ENCODE assay signal across 8 cellular contexts in genomic region chr1:116006486-116006964, GRCh38. TPM values are rescaled to one million over a fixed set of nuclear protein-coding genes. Genes with fewer than 3 reads are reported as not detected.
DNase-seq lines count a peak whose midpoint lies in the region; ATAC-seq and TF ChIP-seq lines count a peak whose summit lies in the region.

No MANE protein-coding gene starts in this region.

- no peak overlapping the region for H3K4me3 Mint-ChIP-seq in type B pancreatic cell

- DNase-seq in caudate nucleus (lab: John Stamatoyannopoulos, UW): no peak
- no peak for DNase-seq in NCI-H526 (lab: John Stamatoyannopoulos, UW)
- no peak for DNase-seq in type B pancreatic cell (ENCODE audit: extremely low spot score, unreplicated experiment)
- no peak for DNase-seq in COR-L47 (lab: John Stamatoyannopoulos, UW)
- DNase-seq in activated CD8-positive, alpha-beta memory T cell treated with anti-CD3 and anti-CD28 coated beads for 24 hours: no peak

- peak overlapping the region; percentile 34 for H3K4me3 ChIP-seq in GM12875 (ENCODE audit: low read depth, low read length)

- no peaks in the 10 kb centered on the region for H3K9me3 Mint-ChIP-seq in type B pancreatic cell

- TF ChIP-seq CTCF in GM12875 (IDR thresholded peaks at IDR 0.05; ENCODE audit: borderline replicate concordance, insufficient read depth, low read depth, low read length) (no peak), type B pancreatic cell (conservative IDR thresholded peaks at IDR 0.05) (no peak)

- peaks cover 4% of the 10 kb centered on the region for H3K4me1 Mint-ChIP-seq in type B pancreatic cell (ENCODE audit: unreplicated experiment)

- H3K27ac ChIP-seq in caudate nucleus (ENCODE audit: low read depth, low read length): peak overlapping the region; percentile 68

- ATAC-seq in GM19468 (IDR thresholded peaks at IDR 0.05; ENCODE audit: extremely low read depth, unreplicated experiment) (peak; percentile 76), HG03159 (IDR thresholded peaks at IDR 0.05; ENCODE audit: unreplicated experiment) (peak; percentile 96)

- no peak overlapping the region for H3K27ac Mint-ChIP-seq in type B pancreatic cell

- H3K27me3 Mint-ChIP-seq in type B pancreatic cell: no peaks in the 10 kb centered on the region

- peaks cover 18% of the 10 kb centered on the region for H3K36me3 Mint-ChIP-seq in type B pancreatic cell

RNA-seq across cellular contexts. Expression of gene SLC22A15, which starts 30.2 kb away (rescaled TPM):
- total RNA-seq in type B pancreatic cell (ENCODE audit: low replicate concordance): 3.4 and 3.9 TPM in 2 replicates
